1 cellular context compared by ENCODE assay signal in genomic region chr9:37119907-37120839, GRCh38.
A peak's percentile ranks its signal among the peaks of the same experiment; 100 is the strongest.
TF ChIP-seq lines count a peak whose summit lies in the region.

TSS of gene ZCCHC7 (plus strand) at chr9:37120574.

TF ChIP-seq in A549, 52 proteins besides CTCF, POLR2A, EP300 and RAD21 (continued from another document):
- TF ChIP-seq REST (IDR thresholded peaks at IDR 0.05) (no peak; the same call in 1 of the 2 replicates), FOSL2 (IDR thresholded peaks at IDR 0.05) (no peak), FOSL2 (CRISPR knock-in tag; IDR thresholded peaks at IDR 0.05) (peak; percentile 47; the same call in 1 of the 2 replicates), EHF (CRISPR knock-in tag; IDR thresholded peaks at IDR 0.05) (peak; percentile 91), TP53 (CRISPR knock-in tag; IDR thresholded peaks at IDR 0.05) (peak; percentile 91), ATOH8 (CRISPR knock-in tag; IDR thresholded peaks at IDR 0.05; ENCODE audit: low read depth) (peak; percentile 94), USF2 (IDR thresholded peaks at IDR 0.05) (peak; percentile 88), HDAC2 (IDR thresholded peaks at IDR 0.05) (peak; percentile 61; the same call in 1 of the 2 replicates), ZSCAN20 (CRISPR knock-in tag; IDR thresholded peaks at IDR 0.05) (peak; percentile 95), ZFP36 (IDR thresholded peaks at IDR 0.05; ENCODE audit: borderline replicate concordance, partially characterized antibody) (no peak), RFX5 (IDR thresholded peaks at IDR 0.05) (0 out of 2 replicates have a peak, but pooled peaks have one; percentile 46), EHMT2 (IDR thresholded peaks at IDR 0.05; ENCODE audit: low read depth) (no peak), MYC (IDR thresholded peaks at IDR 0.05; ENCODE audit: borderline replicate concordance, low read length) (peak; percentile 96), JUN (IDR thresholded peaks at IDR 0.05) (peak; percentile 61 to 72; a peak in 3 of 5 replicates), RCOR1 (IDR thresholded peaks at IDR 0.05; ENCODE audit: low read depth, low read length) (no peak), HEYL (CRISPR knock-in tag; IDR thresholded peaks at IDR 0.05) (peak; percentile 94), FOSB (CRISPR knock-in tag; IDR thresholded peaks at IDR 0.05) (no peak), BHLHE40 (IDR thresholded peaks at IDR 0.05; ENCODE audit: low read depth, low read length) (peak; percentile 44; the same call in 1 of the 2 replicates), E2F6 (IDR thresholded peaks at IDR 0.05; ENCODE audit: borderline replicate concordance, low read depth) (peak; percentile 100), ZNF302 (CRISPR knock-in tag; IDR thresholded peaks at IDR 0.05) (0 out of 2 replicates have a peak, but pooled peaks have one; percentile 48), RNF2 (IDR thresholded peaks at IDR 0.05; ENCODE audit: borderline replicate concordance, low read depth) (peak; percentile 99), PBX3 (IDR thresholded peaks at IDR 0.05) (no peak)
- TF ChIP-seq, protein P1, sequence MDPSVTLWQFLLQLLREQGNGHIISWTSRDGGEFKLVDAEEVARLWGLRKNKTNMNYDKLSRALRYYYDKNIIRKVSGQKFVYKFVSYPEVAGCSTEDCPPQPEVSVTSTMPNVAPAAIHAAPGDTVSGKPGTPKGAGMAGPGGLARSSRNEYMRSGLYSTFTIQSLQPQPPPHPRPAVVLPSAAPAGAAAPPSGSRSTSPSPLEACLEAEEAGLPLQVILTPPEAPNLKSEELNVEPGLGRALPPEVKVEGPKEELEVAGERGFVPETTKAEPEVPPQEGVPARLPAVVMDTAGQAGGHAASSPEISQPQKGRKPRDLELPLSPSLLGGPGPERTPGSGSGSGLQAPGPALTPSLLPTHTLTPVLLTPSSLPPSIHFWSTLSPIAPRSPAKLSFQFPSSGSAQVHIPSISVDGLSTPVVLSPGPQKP (IDR thresholded peaks at IDR 0.05; ENCODE audit: low read depth, low read length), result no peak
- TF ChIP-seq, protein P2, sequence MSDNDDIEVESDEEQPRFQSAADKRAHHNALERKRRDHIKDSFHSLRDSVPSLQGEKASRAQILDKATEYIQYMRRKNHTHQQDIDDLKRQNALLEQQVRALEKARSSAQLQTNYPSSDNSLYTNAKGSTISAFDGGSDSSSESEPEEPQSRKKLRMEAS (IDR thresholded peaks at IDR 0.05), result peak; percentile 100
- TF ChIP-seq, protein P3, sequence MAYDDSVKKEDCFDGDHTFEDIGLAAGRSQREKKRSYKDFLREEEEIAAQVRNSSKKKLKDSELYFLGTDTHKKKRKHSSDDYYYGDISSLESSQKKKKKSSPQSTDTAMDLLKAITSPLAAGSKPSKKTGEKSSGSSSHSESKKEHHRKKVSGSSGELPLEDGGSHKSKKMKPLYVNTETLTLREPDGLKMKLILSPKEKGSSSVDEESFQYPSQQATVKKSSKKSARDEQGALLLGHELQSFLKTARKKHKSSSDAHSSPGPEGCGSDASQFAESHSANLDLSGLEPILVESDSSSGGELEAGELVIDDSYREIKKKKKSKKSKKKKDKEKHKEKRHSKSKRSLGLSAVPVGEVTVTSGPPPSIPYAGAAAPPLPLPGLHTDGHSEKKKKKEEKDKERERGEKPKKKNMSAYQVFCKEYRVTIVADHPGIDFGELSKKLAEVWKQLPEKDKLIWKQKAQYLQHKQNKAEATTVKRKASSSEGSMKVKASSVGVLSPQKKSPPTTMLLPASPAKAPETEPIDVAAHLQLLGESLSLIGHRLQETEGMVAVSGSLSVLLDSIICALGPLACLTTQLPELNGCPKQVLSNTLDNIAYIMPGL (CRISPR knock-in tag; IDR thresholded peaks at IDR 0.05; ENCODE audit: borderline replicate concordance), result no peak
TF ChIP-seq in A549: peak in this region for 23.
